In genomic region chr1:198656500-198656932, GRCh38 we compare ENCODE assay signal across 8 cellular contexts. TPM values are rescaled to one million over a fixed set of nuclear protein-coding genes. Genes with fewer than 3 reads are reported as not detected.
A peak's percentile ranks its signal among the peaks of the same experiment; 100 is the strongest.
DNase-seq lines count a peak whose midpoint lies in the region; ATAC-seq and TF ChIP-seq lines count a peak whose summit lies in the region.

No MANE protein-coding gene starts in this region.

- peak overlapping the region in 3 of 5 donors; percentile 35 to 80 (median 71) for H3K27ac ChIP-seq in stomach

- H3K27me3 Mint-ChIP-seq in activated T-cell treated with anti-CD3 and anti-CD28 coated beads, Interleukin-2, amount 50 U/mL, for 24 hours = no peaks in the 10 kb centered on the region
- H3K27me3 Mint-ChIP-seq in mesothelial cell of epicardium (ENCODE audit: low read depth) = no peaks in the 10 kb centered on the region

- WGBS in stomach, 5 donors = 39 to 83% (median 43%) methylated on average over 4 of the region's 4 CpGs

- TF ChIP-seq EP300 in stomach (IDR thresholded peaks at IDR 0.05) = no peak

- H3K27me3 ChIP-seq in stomach = no peaks in the 10 kb centered on the region

- H3K4me1 Mint-ChIP-seq in activated T-cell treated with anti-CD3 and anti-CD28 coated beads, Interleukin-2, amount 50 U/mL, for 24 hours (ENCODE audit: low read depth) = peaks cover 72% of the 10 kb centered on the region
- peaks cover 26% of the 10 kb centered on the region for H3K4me1 Mint-ChIP-seq in mesothelial cell of epicardium

- H3K4me1 ChIP-seq in stomach = no peaks in the 10 kb centered on the region

- H3K36me3 Mint-ChIP-seq in activated T-cell treated with anti-CD3 and anti-CD28 coated beads, Interleukin-2, amount 50 U/mL, for 24 hours (ENCODE audit: low read depth) = peaks cover 55% of the 10 kb centered on the region
- no peaks in the 10 kb centered on the region for H3K36me3 Mint-ChIP-seq in mesothelial cell of epicardium

- intact Hi-C loops in stomach (cut with DNase I; ENCODE audit: low total_unique reads) = no loop called here

- no peak for TF ChIP-seq POLR2A in NB4 (IDR thresholded peaks at IDR 0.05; ENCODE audit: extremely low read depth, insufficient read length)
- TF ChIP-seq POLR2A in stomach (IDR thresholded peaks at IDR 0.05) = no peak

- H3K27ac Mint-ChIP-seq in activated T-cell treated with anti-CD3 and anti-CD28 coated beads, Interleukin-2, amount 50 U/mL, for 24 hours = peak overlapping the region; percentile 96
- H3K27ac Mint-ChIP-seq in mesothelial cell of epicardium = peak overlapping the region; percentile 84

- no peak for TF ChIP-seq CTCF in NB4 (IDR thresholded peaks at IDR 0.05; ENCODE audit: low read depth, low read length)
- TF ChIP-seq CTCF in mesothelial cell of epicardium (IDR thresholded peaks at IDR 0.05; ENCODE audit: unreplicated experiment) = no peak
- no peak for TF ChIP-seq CTCF in stomach (IDR thresholded peaks at IDR 0.05)

- no peaks in the 10 kb centered on the region for H3K36me3 ChIP-seq in stomach

- no peaks in the 10 kb centered on the region for H3K9me3 ChIP-seq in stomach

- peak overlapping the region; percentile 46 for H3K4me3 ChIP-seq in NB4 (ENCODE audit: low read depth, low read length)
- H3K4me3 ChIP-seq in stomach = no peak overlapping the region

- peak overlapping the region; percentile 66 for H3K4me3 Mint-ChIP-seq in activated T-cell treated with anti-CD3 and anti-CD28 coated beads, Interleukin-2, amount 50 U/mL, for 24 hours
- no peak overlapping the region for H3K4me3 Mint-ChIP-seq in mesothelial cell of epicardium

- ATAC-seq in GM19025 (IDR thresholded peaks at IDR 0.05; ENCODE audit: low read depth, unreplicated experiment) (peak; percentile 25), HG02571 (IDR thresholded peaks at IDR 0.05; ENCODE audit: unreplicated experiment) (no peak)

- DNase-seq in NB4 (ENCODE audit: low read depth) (peak; percentile 91), mesothelial cell of epicardium (ENCODE audit: low spot score in 2 of 2, unreplicated experiment in 2 of 2) (no peak), stomach (peak; percentile 40), NCI-H2227 treated with DMSO at 0.1 percent for 48 hours (lab: John Stamatoyannopoulos, UW) (no peak), NCI-H510A treated with DMSO at 0.1 percent for 48 hours (lab: John Stamatoyannopoulos, UW) (no peak)
- DNase-seq in activated T-cell treated with anti-CD3 and anti-CD28 coated beads, Interleukin-2, amount 50 U/mL, for 24 hours = peak; percentile 74

- H3K9me3 Mint-ChIP-seq in activated T-cell treated with anti-CD3 and anti-CD28 coated beads, Interleukin-2, amount 50 U/mL, for 24 hours = no peaks in the 10 kb centered on the region
- H3K9me3 Mint-ChIP-seq in mesothelial cell of epicardium = no peaks in the 10 kb centered on the region

RNA-seq across cellular contexts. Expression of gene PTPRC, which starts 17.7 kb away (rescaled TPM):
- total RNA-seq in mesothelial cell of epicardium (not detected in 3 replicates), stomach (10 to 100 TPM in 4 of 5 donors, under 1 TPM in 1; 0.58 to 50.9 (median 25.4) TPM)
- polyA plus RNA-seq in stomach = 1 to 10 TPM; 2.8 to 5.3 (median 3.0) TPM

Comparison
In these comparisons a context has a peak if more than half of its experiments do, and no peak if none do; other contexts are left out.
1. DNase-seq: peak in NB4 (single experiment), activated T-cell treated with anti-CD3 and anti-CD28 coated beads, Interleukin-2, amount 50 U/mL, for 24 hours (single experiment) and stomach (single experiment); none in mesothelial cell of epicardium (0 of 2), NCI-H2227 treated with DMSO at 0.1 percent for 48 hours (single experiment) and NCI-H510A treated with DMSO at 0.1 percent for 48 hours (single experiment).